1 cellular context compared by ENCODE assay signal in genomic region chr4:99949034-99949998, GRCh38.
A peak's percentile ranks its signal among the peaks of the same experiment; 100 is the strongest.
TF ChIP-seq lines count a peak whose summit lies in the region.

No MANE protein-coding gene starts in this region.

TF ChIP-seq in HepG2, 621 proteins besides CTCF, POLR2A, EP300 and RAD21 (continued from another document and continues in another):
- TF ChIP-seq ZBTB39 (CRISPR knock-in tag; IDR thresholded peaks at IDR 0.05) (0 out of 2 replicates have a peak, but pooled peaks have one; percentile 27), FOXA1 (IDR thresholded peaks at IDR 0.05) (no peak), FOXA1 (CRISPR knock-in tag; IDR thresholded peaks at IDR 0.05) (peak; percentile 35; the same call in 1 of the 2 replicates), CERS6 (CRISPR knock-in tag; IDR thresholded peaks at IDR 0.05) (no peak), SP140L (CRISPR knock-in tag; IDR thresholded peaks at IDR 0.05; ENCODE audit: borderline replicate concordance) (no peak), AFF4 (CRISPR knock-in tag; IDR thresholded peaks at IDR 0.05) (no peak; the same call in 1 of the 2 replicates), WIZ (CRISPR knock-in tag; IDR thresholded peaks at IDR 0.05) (no peak), KLF11 (CRISPR knock-in tag; IDR thresholded peaks at IDR 0.05) (no peak), CENPX (CRISPR knock-in tag; IDR thresholded peaks at IDR 0.05) (no peak), ERF (CRISPR knock-in tag; IDR thresholded peaks at IDR 0.05) (peak; percentile 33; the same call in 1 of the 2 replicates), ZNF232 (CRISPR knock-in tag; IDR thresholded peaks at IDR 0.05; ENCODE audit: borderline replicate concordance) (no peak), ETS1 (CRISPR knock-in tag; IDR thresholded peaks at IDR 0.05) (no peak), REL (CRISPR knock-in tag; conservative IDR thresholded peaks at IDR 0.05) (no peak), THAP11 (CRISPR knock-in tag; IDR thresholded peaks at IDR 0.05) (no peak; the same call in 1 of the 2 replicates), ZBTB34 (CRISPR knock-in tag; IDR thresholded peaks at IDR 0.05) (no peak), AGO1 (IDR thresholded peaks at IDR 0.05; ENCODE audit: low read depth, low read length, poor library complexity, severe bottlenecking) (peak; percentile 58), GPBP1L1 (CRISPR knock-in tag; IDR thresholded peaks at IDR 0.05) (no peak), ZNF7 (CRISPR knock-in tag; IDR thresholded peaks at IDR 0.05) (no peak), MYC (CRISPR knock-in tag; IDR thresholded peaks at IDR 0.05; ENCODE audit: borderline replicate concordance) (no peak; the same call in 1 of the 2 replicates), FUBP1 (CRISPR knock-in tag; IDR thresholded peaks at IDR 0.05; ENCODE audit: borderline replicate concordance) (no peak), ZBTB8A (CRISPR knock-in tag; IDR thresholded peaks at IDR 0.05; ENCODE audit: borderline replicate concordance, low read depth) (no peak), ZFP82 (CRISPR knock-in tag; IDR thresholded peaks at IDR 0.05; ENCODE audit: borderline replicate concordance) (0 out of 2 replicates have a peak, but pooled peaks have one; percentile 53), RBAK (CRISPR knock-in tag; IDR thresholded peaks at IDR 0.05) (no peak), ZNF280D (CRISPR knock-in tag; IDR thresholded peaks at IDR 0.05) (no peak), SETDB1 (CRISPR knock-in tag; IDR thresholded peaks at IDR 0.05; ENCODE audit: borderline replicate concordance) (no peak), ZNF614 (CRISPR knock-in tag; IDR thresholded peaks at IDR 0.05; ENCODE audit: borderline replicate concordance) (no peak), AGO2 (optimal IDR thresholded peaks at IDR 0.05; ENCODE audit: low read depth, low read length) (peak; percentile 74), KDM3A (CRISPR knock-in tag; IDR thresholded peaks at IDR 0.05; ENCODE audit: low read depth) (no peak), ELK4 (CRISPR knock-in tag; IDR thresholded peaks at IDR 0.05; ENCODE audit: borderline replicate concordance) (no peak), TBX2 (CRISPR knock-in tag; IDR thresholded peaks at IDR 0.05; ENCODE audit: borderline replicate concordance) (peak; percentile 35; the same call in 1 of the 2 replicates), KDM1A (CRISPR knock-in tag; IDR thresholded peaks at IDR 0.05) (no peak), ESRRA (CRISPR knock-in tag; IDR thresholded peaks at IDR 0.05; ENCODE audit: low read depth) (no peak), ELF3 (CRISPR knock-in tag; IDR thresholded peaks at IDR 0.05) (peak; percentile 63), RERE (CRISPR knock-in tag; IDR thresholded peaks at IDR 0.05; ENCODE audit: low read depth) (no peak)
